In genomic region chr7:93911242-93911641, GRCh38 we compare ENCODE assay signal across 13 cellular contexts. TPM values are rescaled to one million over a fixed set of nuclear protein-coding genes. Genes with fewer than 3 reads are reported as not detected.
DNase-seq lines count a peak whose midpoint lies in the region; ATAC-seq, FAIRE-seq and TF ChIP-seq lines count a peak whose summit lies in the region.
"Not testable (repeated sequence)": the region's sequence is repeated elsewhere in the genome, so short reads cannot be mapped to it uniquely, and the experiment has no call there.
"Had no signal": no experiment of that assay in that cellular context is flagged by ENCODE, and none has a peak within 500 bp of the region (broad histone marks: within the 10 kb centered on the region; RNA-seq: fewer than 3 reads in every experiment).

No MANE protein-coding gene starts in this region.

- FAIRE-seq in H54 (lab: Jason Lieb, UNC), result peak; percentile 94

- not testable (repeated sequence) for H3K36me3 ChIP-seq in esophagus muscularis mucosa; muscle layer of colon (ENCODE audit: insufficient read depth, low read length); subcutaneous abdominal adipose tissue (ENCODE audit: control insufficient read depth in 5 of 5, insufficient read depth in 5 of 5, low read length in 5 of 5)

- H3K9me3 ChIP-seq in esophagus muscularis mucosa; right cardiac atrium (ENCODE audit: control insufficient read depth, low read length); muscle layer of colon (ENCODE audit: low read length); subcutaneous abdominal adipose tissue (ENCODE audit: control insufficient read depth in 5 of 5, low read length in 5 of 5): not testable (repeated sequence)

- not testable (repeated sequence) for H3K27me3 ChIP-seq in esophagus muscularis mucosa; right cardiac atrium (ENCODE audit: control insufficient read depth, insufficient read depth); muscle layer of colon (ENCODE audit: control insufficient read depth in 1 of 2, insufficient read depth in 2 of 2, low read length in 2 of 2); subcutaneous abdominal adipose tissue (ENCODE audit: control insufficient read depth in 5 of 5, insufficient read depth in 4 of 5, low read length in 5 of 5)

- H3K27ac ChIP-seq in esophagus muscularis mucosa (replicated peaks in 1 of 4), result peak overlapping the region; percentile 38 to 70 (median 56)
- not testable (repeated sequence) for H3K27ac ChIP-seq in right cardiac atrium (ENCODE audit: low read length)
- H3K27ac ChIP-seq in muscle layer of colon (ENCODE audit: low read depth, low read length), result peak overlapping the region; percentile 24
- H3K27ac ChIP-seq in subcutaneous abdominal adipose tissue (ENCODE audit: low read depth, low read length), result peak overlapping the region; percentile 92

- not testable (repeated sequence) for H3K4me3 ChIP-seq in esophagus muscularis mucosa; right cardiac atrium (ENCODE audit: low read length); muscle layer of colon (ENCODE audit: low read depth in 1 of 2, low read length in 2 of 2); subcutaneous abdominal adipose tissue (ENCODE audit: low read depth in 1 of 5, low read length in 5 of 5)

- DNase-seq in H54 (ENCODE audit: insufficient read length, low spot score); esophagus muscularis mucosa (ENCODE audit: extremely low spot score); Right ventricle myocardium superior; right cardiac atrium: not testable (repeated sequence)

- ATAC-seq in Right ventricle myocardium superior (ENCODE audit: poor library complexity), result peak; percentile 71
- peak; percentile 39 to 65 for ATAC-seq in right cardiac atrium

- peaks cover 19 to 38% (median 27%) of the 10 kb centered on the region in 4 donors for H3K4me1 ChIP-seq in esophagus muscularis mucosa
- H3K4me1 ChIP-seq in right cardiac atrium (ENCODE audit: control insufficient read depth, insufficient read depth, low read length), result not testable (repeated sequence)
- peaks cover 18% of the 10 kb centered on the region for H3K4me1 ChIP-seq in muscle layer of colon (ENCODE audit: insufficient read depth, low read length)
- H3K4me1 ChIP-seq in subcutaneous abdominal adipose tissue (ENCODE audit: control insufficient read depth in 5 of 5, insufficient read depth in 5 of 5, low read length in 5 of 5), result peaks cover 0 to 24% (median 15%) of the 10 kb centered on the region in 5 donors

- TF ChIP-seq CTCF in esophagus muscularis mucosa (IDR thresholded peaks at IDR 0.05), result not testable (repeated sequence)

- H3K9ac ChIP-seq in muscle layer of colon (ENCODE audit: low read length), result not testable (repeated sequence)
- H3K9ac ChIP-seq in subcutaneous abdominal adipose tissue (ENCODE audit: low read length in 5 of 5), result peak overlapping the region in 1 of 5 donors; percentile 16

- intact Hi-C loops in esophagus muscularis mucosa (cut with DNase I); Right ventricle myocardium superior (cut with DNase I); right cardiac atrium (cut with DNase I): not testable (repeated sequence)

- TF ChIP-seq EP300 in esophagus muscularis mucosa (IDR thresholded peaks at IDR 0.05), result not testable (repeated sequence)

- WGBS in esophagus muscularis mucosa, result 56% methylated on average over 3 of the region's 3 CpGs
- 18% methylated on average over 3 of the region's 3 CpGs for WGBS in right cardiac atrium

- not testable (repeated sequence) for TF ChIP-seq POLR2A in H54 (IDR thresholded peaks at IDR 0.05; ENCODE audit: low read depth, low read length); esophagus muscularis mucosa (IDR thresholded peaks at IDR 0.05; ENCODE audit: low read depth)

RNA-seq across cellular contexts. Expression of gene GNGT1, which starts 4.9 kb away (rescaled TPM):
- not detected for total RNA-seq in esophagus muscularis mucosa
- total RNA-seq in Right ventricle myocardium superior, result not detected
- total RNA-seq in right cardiac atrium, result not detected
- not detected for polyA plus RNA-seq in right cardiac atrium
- total RNA-seq: CD4-positive, alpha-beta T cell; GM23338; H7; HFFc6; HT1080 had no signal
- polyA plus RNA-seq: BJ had no signal

RNA-seq across cellular contexts. Expression of gene GNG11, which starts 10.3 kb away (rescaled TPM):
- 10 to 100 TPM; 19.9 to 26.0 (median 22.3) TPM for total RNA-seq in esophagus muscularis mucosa
- 18.4 TPM for total RNA-seq in Right ventricle myocardium superior
- 10 to 100 TPM; 12.1 to 17.6 (median 15.5) TPM for total RNA-seq in right cardiac atrium
- polyA plus RNA-seq in right cardiac atrium, result 43.8 TPM
- total RNA-seq: Caco-2; CD4-positive, alpha-beta T cell had no signal

RNA-seq across cellular contexts. Expression of gene TFPI2, which starts 20.7 kb away (rescaled TPM):
- total RNA-seq in esophagus muscularis mucosa (1 to 10 TPM in 3 of 4 donors, not detected in 1; 1.9 to 3.2 (median 2.3) TPM), Right ventricle myocardium superior (1.3 TPM), right cardiac atrium (1 to 10 TPM; 1.6 to 5.1 (median 2.9) TPM)
- 6.5 TPM for polyA plus RNA-seq in right cardiac atrium
- total RNA-seq: Caco-2; CD4-positive, alpha-beta T cell; HT1080 had no signal
